1 cellular context compared by ENCODE assay signal in the genomic region with DNA sequence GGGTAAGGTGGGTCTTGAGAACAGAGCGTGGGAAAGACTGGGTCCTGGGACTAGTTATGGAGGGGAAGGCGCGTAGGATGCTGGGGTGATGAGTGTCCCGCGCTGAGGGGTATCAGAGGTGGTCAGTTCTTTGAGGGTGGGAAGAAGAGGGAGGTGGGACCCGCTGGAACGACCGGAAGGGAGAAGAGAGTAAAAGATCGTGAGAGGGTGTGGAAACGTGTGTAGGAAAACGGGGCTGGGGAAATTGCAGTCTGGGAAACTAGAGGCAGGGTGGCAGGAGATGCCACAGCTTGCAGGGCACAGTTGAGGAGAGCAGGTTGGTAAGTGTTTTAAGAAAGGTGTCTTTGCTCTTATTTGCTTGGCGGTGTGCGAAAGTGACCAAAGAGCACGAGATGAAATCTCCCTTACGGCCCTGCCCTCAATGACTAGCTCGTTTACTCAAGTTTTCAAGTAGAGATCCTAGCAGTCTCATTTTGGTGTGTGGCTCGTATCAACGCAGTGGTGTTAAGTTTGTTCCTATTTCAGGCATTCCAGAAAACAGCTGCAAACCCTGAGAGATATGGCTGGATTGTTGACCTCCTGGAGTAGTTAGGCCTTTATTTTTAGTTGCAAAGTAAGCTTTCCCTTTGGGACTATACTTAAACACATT.
TF ChIP-seq lines count a peak whose summit lies in the region.

No MANE protein-coding gene starts in this region.

TF ChIP-seq in GM12878, 131 proteins besides CTCF, POLR2A, EP300 and RAD21:
- TF ChIP-seq, protein P1, sequence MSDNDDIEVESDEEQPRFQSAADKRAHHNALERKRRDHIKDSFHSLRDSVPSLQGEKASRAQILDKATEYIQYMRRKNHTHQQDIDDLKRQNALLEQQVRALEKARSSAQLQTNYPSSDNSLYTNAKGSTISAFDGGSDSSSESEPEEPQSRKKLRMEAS (IDR thresholded peaks at IDR 0.05; ENCODE audit: low read depth, low read length), result no peak
- TF ChIP-seq CHD1 (IDR thresholded peaks at IDR 0.05; ENCODE audit: low read depth, low read length) (no peak), MXI1 (IDR thresholded peaks at IDR 0.05; ENCODE audit: low read depth, low read length) (no peak), SPI1 (IDR thresholded peaks at IDR 0.05; ENCODE audit: borderline replicate concordance, insufficient read depth, low read depth, low read length) (no peak), SREBF2 (IDR thresholded peaks at IDR 0.05; ENCODE audit: low read length) (no peak), PAX5 (IDR thresholded peaks at IDR 0.05; ENCODE audit: borderline replicate concordance, low read depth, low read length) (no peak), CHD4 (IDR thresholded peaks at IDR 0.05) (no peak), BCL11A (IDR thresholded peaks at IDR 0.05; ENCODE audit: low read depth, low read length) (no peak), YY1 (IDR thresholded peaks at IDR 0.05; ENCODE audit: low read depth, low read length) (no peak)
- TF ChIP-seq, protein P2, sequence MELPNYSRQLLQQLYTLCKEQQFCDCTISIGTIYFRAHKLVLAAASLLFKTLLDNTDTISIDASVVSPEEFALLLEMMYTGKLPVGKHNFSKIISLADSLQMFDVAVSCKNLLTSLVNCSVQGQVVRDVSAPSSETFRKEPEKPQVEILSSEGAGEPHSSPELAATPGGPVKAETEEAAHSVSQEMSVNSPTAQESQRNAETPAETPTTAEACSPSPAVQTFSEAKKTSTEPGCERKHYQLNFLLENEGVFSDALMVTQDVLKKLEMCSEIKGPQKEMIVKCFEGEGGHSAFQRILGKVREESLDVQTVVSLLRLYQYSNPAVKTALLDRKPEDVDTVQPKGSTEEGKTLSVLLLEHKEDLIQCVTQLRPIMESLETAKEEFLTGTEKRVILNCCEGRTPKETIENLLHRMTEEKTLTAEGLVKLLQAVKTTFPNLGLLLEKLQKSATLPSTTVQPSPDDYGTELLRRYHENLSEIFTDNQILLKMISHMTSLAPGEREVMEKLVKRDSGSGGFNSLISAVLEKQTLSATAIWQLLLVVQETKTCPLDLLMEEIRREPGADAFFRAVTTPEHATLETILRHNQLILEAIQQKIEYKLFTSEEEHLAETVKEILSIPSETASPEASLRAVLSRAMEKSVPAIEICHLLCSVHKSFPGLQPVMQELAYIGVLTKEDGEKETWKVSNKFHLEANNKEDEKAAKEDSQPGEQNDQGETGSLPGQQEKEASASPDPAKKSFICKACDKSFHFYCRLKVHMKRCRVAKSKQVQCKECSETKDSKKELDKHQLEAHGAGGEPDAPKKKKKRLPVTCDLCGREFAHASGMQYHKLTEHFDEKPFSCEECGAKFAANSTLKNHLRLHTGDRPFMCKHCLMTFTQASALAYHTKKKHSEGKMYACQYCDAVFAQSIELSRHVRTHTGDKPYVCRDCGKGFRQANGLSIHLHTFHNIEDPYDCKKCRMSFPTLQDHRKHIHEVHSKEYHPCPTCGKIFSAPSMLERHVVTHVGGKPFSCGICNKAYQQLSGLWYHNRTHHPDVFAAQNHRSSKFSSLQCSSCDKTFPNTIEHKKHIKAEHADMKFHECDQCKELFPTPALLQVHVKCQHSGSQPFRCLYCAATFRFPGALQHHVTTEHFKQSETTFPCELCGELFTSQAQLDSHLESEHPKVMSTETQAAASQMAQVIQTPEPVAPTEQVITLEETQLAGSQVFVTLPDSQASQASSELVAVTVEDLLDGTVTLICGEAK (IDR thresholded peaks at IDR 0.05; ENCODE audit: borderline replicate concordance), result no peak
- TF ChIP-seq, protein P3, sequence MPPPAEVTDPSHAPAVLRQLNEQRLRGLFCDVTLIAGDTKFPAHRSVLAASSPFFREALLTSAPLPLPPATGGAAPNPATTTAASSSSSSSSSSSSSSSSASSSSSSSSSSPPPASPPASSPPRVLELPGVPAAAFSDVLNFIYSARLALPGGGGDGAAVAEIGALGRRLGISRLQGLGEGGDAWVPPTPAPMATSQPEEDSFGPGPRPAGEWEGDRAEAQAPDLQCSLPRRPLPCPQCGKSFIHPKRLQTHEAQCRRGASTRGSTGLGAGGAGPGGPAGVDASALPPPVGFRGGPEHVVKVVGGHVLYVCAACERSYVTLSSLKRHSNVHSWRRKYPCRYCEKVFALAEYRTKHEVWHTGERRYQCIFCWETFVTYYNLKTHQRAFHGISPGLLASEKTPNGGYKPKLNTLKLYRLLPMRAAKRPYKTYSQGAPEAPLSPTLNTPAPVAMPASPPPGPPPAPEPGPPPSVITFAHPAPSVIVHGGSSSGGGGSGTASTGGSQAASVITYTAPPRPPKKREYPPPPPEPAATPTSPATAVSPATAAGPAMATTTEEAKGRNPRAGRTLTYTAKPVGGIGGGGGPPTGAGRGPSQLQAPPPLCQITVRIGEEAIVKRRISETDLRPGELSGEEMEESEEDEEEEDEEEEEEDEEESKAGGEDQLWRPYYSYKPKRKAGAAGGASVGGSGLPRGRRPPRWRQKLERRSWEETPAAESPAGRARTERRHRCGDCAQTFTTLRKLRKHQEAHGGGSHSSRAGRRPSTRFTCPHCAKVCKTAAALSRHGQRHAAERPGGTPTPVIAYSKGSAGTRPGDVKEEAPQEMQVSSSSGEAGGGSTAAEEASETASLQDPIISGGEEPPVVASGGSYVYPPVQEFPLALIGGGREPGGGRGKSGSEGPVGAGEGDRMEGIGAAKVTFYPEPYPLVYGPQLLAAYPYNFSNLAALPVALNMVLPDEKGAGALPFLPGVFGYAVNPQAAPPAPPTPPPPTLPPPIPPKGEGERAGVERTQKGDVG (CRISPR knock-in tag; IDR thresholded peaks at IDR 0.05), result no peak
- TF ChIP-seq, protein P4, sequence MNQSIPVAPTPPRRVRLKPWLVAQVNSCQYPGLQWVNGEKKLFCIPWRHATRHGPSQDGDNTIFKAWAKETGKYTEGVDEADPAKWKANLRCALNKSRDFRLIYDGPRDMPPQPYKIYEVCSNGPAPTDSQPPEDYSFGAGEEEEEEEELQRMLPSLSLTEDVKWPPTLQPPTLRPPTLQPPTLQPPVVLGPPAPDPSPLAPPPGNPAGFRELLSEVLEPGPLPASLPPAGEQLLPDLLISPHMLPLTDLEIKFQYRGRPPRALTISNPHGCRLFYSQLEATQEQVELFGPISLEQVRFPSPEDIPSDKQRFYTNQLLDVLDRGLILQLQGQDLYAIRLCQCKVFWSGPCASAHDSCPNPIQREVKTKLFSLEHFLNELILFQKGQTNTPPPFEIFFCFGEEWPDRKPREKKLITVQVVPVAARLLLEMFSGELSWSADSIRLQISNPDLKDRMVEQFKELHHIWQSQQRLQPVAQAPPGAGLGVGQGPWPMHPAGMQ (IDR thresholded peaks at IDR 0.05; ENCODE audit: borderline replicate concordance), result no peak
